ENCODE assay signal across 1 cellular context in genomic region chr7:41492603-41493002, GRCh38.
TF ChIP-seq lines count a peak whose summit lies in the region.

No MANE protein-coding gene starts in this region.

TF ChIP-seq in IMR-90, 13 proteins besides CTCF, POLR2A, EP300 and RAD21:
- no peak for TF ChIP-seq RCOR1 (IDR thresholded peaks at IDR 0.05; ENCODE audit: insufficient replicate concordance, low read length)
